ENCODE assay signal across 34 cellular contexts in genomic region chr17:77933777-77934398, GRCh38. TPM values are rescaled to one million over a fixed set of nuclear protein-coding genes. Genes with fewer than 3 reads are reported as not detected.
A peak's percentile ranks its signal among the peaks of the same experiment; 100 is the strongest.
DNase-seq lines count a peak whose midpoint lies in the region; ATAC-seq and TF ChIP-seq lines count a peak whose summit lies in the region.
"Had no signal": no experiment of that assay in that cellular context is flagged by ENCODE, and none has a peak within 500 bp of the region (broad histone marks: within the 10 kb centered on the region; RNA-seq: fewer than 3 reads in every experiment).

No MANE protein-coding gene starts in this region.

- no peak overlapping the region for H4K5ac ChIP-seq in mesendoderm (ENCODE audit: low read length)

- no peak overlapping the region for H3K27ac Mint-ChIP-seq in HFFc6
- H3K27ac Mint-ChIP-seq: activated CD4-positive, alpha-beta T cell treated with anti-CD3 and anti-CD28 coated beads, Interleukin-2, amount 10 ng/mL, durations not matched to agents 7 days and 5 days had no signal

- no peaks in the 10 kb centered on the region for H3K79me2 ChIP-seq in mesendoderm (ENCODE audit: control insufficient read depth, insufficient read depth, low read length)

- no peaks in the 10 kb centered on the region for H3K27me3 ChIP-seq in mesendoderm (ENCODE audit: insufficient read depth, low read length, poor library complexity)
- H3K27me3 ChIP-seq: ascending aorta, pancreas, thyroid gland, uterus had no signal

- no CpG with 5 or more reads among the region's 6 CpGs for WGBS in mesendoderm (ENCODE audit: extremely low coverage, insufficient coverage, low lambda C conversion rate)

- ATAC-seq in GM21723 (IDR thresholded peaks at IDR 0.05; ENCODE audit: unreplicated experiment), result no peak
- ATAC-seq: gastroesophageal sphincter, left colon, pancreas had no signal

- H3K4me3 ChIP-seq in mesendoderm (ENCODE audit: low read length), result no peak overlapping the region
- H3K4me3 ChIP-seq: ascending aorta, gastroesophageal sphincter, pancreas, Peyer's patch, SJCRH30, spleen, thyroid gland, uterus had no signal

- no peak overlapping the region for H2BK120ac ChIP-seq in mesendoderm (ENCODE audit: low read depth, low read length)

- no peak overlapping the region for H3K9ac ChIP-seq in mesendoderm (ENCODE audit: low read length)

- H3K36me3 Mint-ChIP-seq in HFFc6 (ENCODE audit: low read depth), result no peaks in the 10 kb centered on the region

- H3K9me3 Mint-ChIP-seq in HFFc6, result no peaks in the 10 kb centered on the region
- H3K9me3 Mint-ChIP-seq: activated CD4-positive, alpha-beta T cell treated with anti-CD3 and anti-CD28 coated beads, Interleukin-2, amount 10 ng/mL, durations not matched to agents 7 days and 5 days; neural crest cell had no signal

- no peak overlapping the region for H3K4me2 ChIP-seq in mesendoderm (ENCODE audit: low read length)

- H4K8ac ChIP-seq in mesendoderm (ENCODE audit: low read depth, low read length), result no peak overlapping the region

- DNase-seq in NOMO-1 (lab: John Stamatoyannopoulos, UW; ENCODE audit: unreplicated experiment in 2 of 2), result peak; percentile 46 to 55
- no peak for DNase-seq in NOMO-1 treated with dmso at 0.1 percent for 144 hours (lab: John Stamatoyannopoulos, UW; ENCODE audit: unreplicated experiment)
- peak; percentile 47 for DNase-seq in MV-4-11 (lab: John Stamatoyannopoulos, UW)
- DNase-seq in mesendoderm, result no peak
- DNase-seq in retina, result no peak
- DNase-seq in HFFc6, result no peak
- DNase-seq: 8988T; activated CD4-positive, alpha-beta T cell treated with anti-CD3 and anti-CD28 coated beads, Interleukin-2, amount 10 ng/mL, durations not matched to agents 7 days and 5 days; activated gamma-delta T cell; activated T-cell treated with anti-CD3 and anti-CD28 coated beads, Interleukin-2, amount 50 U/mL, for 1 hour; Calu3; CD4-positive, CD25-positive, alpha-beta regulatory T cell; DND-41; effector CD4-positive, alpha-beta T cell; hippocampal formation; IMR-90; left colon; NCI-H2029; NCI-H2227 treated with DMSO at 0.1 percent for 48 hours; NCI-H526; pancreas; Peyer's patch; SJCRH30; spleen; stimulated activated CD4-positive, alpha-beta T cell treated with anti-CD3 and anti-CD28 coated beads, Interleukin-2, amount 100 ng/mL, for 24 hours; stimulated activated CD8-positive, alpha-beta memory T cell treated with anti-CD3 and anti-CD28 coated beads, Interleukin-4, amount 100 ng/mL, for 48 hours; T1000; thyroid gland; uterus had no signal

- no peaks in the 10 kb centered on the region for H3K4me1 Mint-ChIP-seq in HFFc6 (ENCODE audit: low read depth)

- peak overlapping the region; percentile 84 for H2AK5ac ChIP-seq in mesendoderm (ENCODE audit: low read length)

- H3K18ac ChIP-seq in mesendoderm (ENCODE audit: low read length), result no peak overlapping the region

- peaks cover 20% of the 10 kb centered on the region for H3K4me1 ChIP-seq in mesendoderm (ENCODE audit: control insufficient read depth, low read depth, low read length)
- H3K4me1 ChIP-seq: ascending aorta, gastroesophageal sphincter, pancreas, Peyer's patch, SJCRH30, uterus had no signal

- no peak for TF ChIP-seq CTCF in VCaP (conservative IDR thresholded peaks at IDR 0.05)
- TF ChIP-seq CTCF in HFFc6 (IDR thresholded peaks at IDR 0.05), result no peak

- peak overlapping the region; percentile 43 for H2BK5ac ChIP-seq in mesendoderm (ENCODE audit: low read length)

- H3K56ac ChIP-seq in mesendoderm (ENCODE audit: low read length), result peak overlapping the region; percentile 54

- no peaks in the 10 kb centered on the region for H3K79me1 ChIP-seq in mesendoderm (ENCODE audit: low read length)

- H3K27me3 Mint-ChIP-seq in HFFc6 (ENCODE audit: insufficient read depth), result peaks cover 46% of the 10 kb centered on the region

- no peak overlapping the region for H3K23ac ChIP-seq in mesendoderm (ENCODE audit: low read length)

- H3K4me3 Mint-ChIP-seq in HFFc6, result no peak overlapping the region
- H3K4me3 Mint-ChIP-seq: activated CD4-positive, alpha-beta T cell treated with anti-CD3 and anti-CD28 coated beads, Interleukin-2, amount 10 ng/mL, durations not matched to agents 7 days and 5 days; neural crest cell had no signal

- H3K36me3 ChIP-seq in mesendoderm (ENCODE audit: control insufficient read depth, insufficient read depth, low read length), result no peaks in the 10 kb centered on the region
- H3K36me3 ChIP-seq: ascending aorta, gastroesophageal sphincter, pancreas, Peyer's patch, SJCRH30, spleen, thyroid gland, uterus had no signal

- H3K27ac ChIP-seq in VCaP (peak overlapping the region; percentile 77), mesendoderm (ENCODE audit: low read depth, low read length) (no peak overlapping the region)
- H3K27ac ChIP-seq: ascending aorta, gastroesophageal sphincter, pancreas, Peyer's patch, SJCRH30, spleen, thyroid gland, uterus had no signal

- no peak overlapping the region for H2BK15ac ChIP-seq in mesendoderm (replicated peaks; ENCODE audit: low read depth)

- H3K4ac ChIP-seq in mesendoderm (ENCODE audit: low read depth, low read length), result no peak overlapping the region

RNA-seq across cellular contexts. Expression of gene TNRC6C, which starts 24.6 kb away (rescaled TPM):
- 3.7 TPM for polyA plus RNA-seq in mesendoderm (2013, experiment 1 of 2)
- polyA plus RNA-seq in mesendoderm (2013, experiment 2 of 2), result 3.7 TPM
- 1 to 10 TPM; 6.3 to 9.0 (median 7.5) TPM for total RNA-seq in HFFc6 (2021; fragmentation: NEBNext Ultra II Directional; extraction: Animal tissue kit (Norgen Biotek cat#: 25700))

Comparison
In these comparisons a context has a peak if more than half of its experiments do, and no peak if none do; other contexts are left out.
1. DNase-seq: peak in NOMO-1 (2 of 2) and MV-4-11 (single experiment); none in NOMO-1 treated with dmso at 0.1 percent for 144 hours (single experiment), mesendoderm (single experiment), retina (single experiment) and HFFc6 (single experiment).